Comparison of ENCODE assay signal across 34 cellular contexts in genomic region chr12:93256258-93256969, GRCh38.
DNase-seq lines count a peak whose midpoint lies in the region; ATAC-seq and TF ChIP-seq lines count a peak whose summit lies in the region.
"Had no signal": no experiment of that assay in that cellular context is flagged by ENCODE, and none has a peak within 500 bp of the region (broad histone marks: within the 10 kb centered on the region; RNA-seq: fewer than 3 reads in every experiment).

No MANE protein-coding gene starts in this region.

- H3K27me3 Mint-ChIP-seq in T-helper 17 cell, result no peaks in the 10 kb centered on the region
- H3K27me3 Mint-ChIP-seq: activated T-helper 17 cell treated with anti-CD3 and anti-CD28 coated beads, Interleukin-2, amount 50 U/mL, for 72 hours; central memory CD8-positive, alpha-beta T cell had no signal

- no peak for DNase-seq in heart right ventricle
- no peak for DNase-seq in Right ventricle myocardium inferior (ENCODE audit: missing footprints)
- DNase-seq in dermis microvascular lymphatic vessel endothelial cell (ENCODE audit: low read depth in 2 of 2), result peak; percentile 15 to 29
- peak; percentile 16 for DNase-seq in left kidney (ENCODE audit: low read depth, low spot score)
- no peak for DNase-seq in tibial artery
- DNase-seq in T-helper 17 cell, result no peak
- no peak for DNase-seq in ureter (ENCODE audit: low spot score)
- DNase-seq: activated CD4-positive, alpha-beta memory T cell treated with anti-CD3 and anti-CD28 coated beads, Interleukin-2, amount 10 ng/mL, durations not matched to agents 7 days and 5 days; activated CD4-positive, CD25-positive, alpha-beta regulatory T cell treated with anti-CD3 and anti-CD28 coated beads, Interleukin-2, amount 50 U/mL, for 72 hours; activated CD8-positive, alpha-beta memory T cell treated with anti-CD3 and anti-CD28 coated beads, Interleukin-2, amount 50 U/mL, for 48 hours; AML-193; CD4-positive, alpha-beta memory T cell; DMS 273 treated with DMSO at 0.1 percent for 48 hours; dorsolateral prefrontal cortex; HCEC 1CT; KG1; kidney glomerular epithelial cell; mesendoderm; MG63; NCI-H1105 treated with DMSO at 0.1 percent for 48 hours; NCI-H2081; NCI-H2227 treated with DMSO at 0.1 percent for 48 hours; NCI-H748 treated with DMSO at 0.1 percent for 48 hours; nucleus accumbens; stimulated activated CD8-positive, alpha-beta memory T cell treated with anti-CD3 and anti-CD28 coated beads, Interleukin-4, amount 100 ng/mL, for 48 hours; stomach had no signal

- H3K36me3 Mint-ChIP-seq in T-helper 17 cell (ENCODE audit: low read depth), result no peaks in the 10 kb centered on the region
- H3K36me3 Mint-ChIP-seq: CD4-positive, alpha-beta memory T cell had no signal

- TF ChIP-seq CTCF in heart right ventricle (IDR thresholded peaks at IDR 0.05) (no peak), tibial artery (IDR thresholded peaks at IDR 0.05) (no peak)

- H3K36me3 ChIP-seq in heart right ventricle, result no peaks in the 10 kb centered on the region
- peaks cover 0 to 5% (median 0%) of the 10 kb centered on the region in 3 donors for H3K36me3 ChIP-seq in tibial artery
- H3K36me3 ChIP-seq: MG63, stomach, tibial nerve had no signal

- peak overlapping the region in 7 of 10 donors; percentile 11 to 75 (median 38) for H3K27ac ChIP-seq in heart right ventricle
- peak overlapping the region; percentile 6 to 39 for H3K27ac ChIP-seq in tibial artery
- H3K27ac ChIP-seq: SK-N-MC, skin epidermis, stomach had no signal

- no peak overlapping the region for H3K27ac Mint-ChIP-seq in T-helper 17 cell
- H3K27ac Mint-ChIP-seq: activated CD4-positive, alpha-beta memory T cell treated with anti-CD3 and anti-CD28 coated beads, Interleukin-2, amount 10 ng/mL, durations not matched to agents 7 days and 5 days; activated naive CD4-positive, alpha-beta T cell treated with anti-CD3 and anti-CD28 coated beads, Interleukin-2, amount 50 U/mL, for 72 hours; activated T-helper 17 cell treated with anti-CD3 and anti-CD28 coated beads, Interleukin-2, amount 50 U/mL, for 72 hours; CD4-positive, alpha-beta memory T cell; T-helper 1 cell treated with Interleukin-12 subunit alpha and Interleukin-12 subunit beta and Interleukin-4 antibody, amounts not matched to agents 30 μg/mL and 1 μg/mL, for 36 hours had no signal

- 37 to 46% methylated on average over 2 of the region's 2 CpGs for WGBS in heart right ventricle, 2 donors

- H3K4me3 ChIP-seq in heart right ventricle (no peak overlapping the region), tibial artery (no peak overlapping the region)
- H3K4me3 ChIP-seq: dorsolateral prefrontal cortex, MG63, SK-N-MC, skin epidermis, stomach, tibial nerve had no signal

- H3K27me3 ChIP-seq in heart right ventricle (no peaks in the 10 kb centered on the region), tibial artery (no peaks in the 10 kb centered on the region)
- H3K27me3 ChIP-seq: dorsolateral prefrontal cortex, MG63, stomach, tibial nerve had no signal

- intact Hi-C loops in heart right ventricle (cut with DNase I) (no loop called here), Right ventricle myocardium inferior (cut with DNase I) (no loop called here), tibial artery (cut with DNase I; ENCODE audit: low total_unique reads) (no loop called here)

- ATAC-seq in heart right ventricle (peak in 4 of 8 donors; percentile 55 to 77 (median 70)), Right ventricle myocardium inferior (no peak), T-helper 17 cell (no peak), esophagus mucosa (no peak)
- ATAC-seq: activated naive CD4-positive, alpha-beta T cell treated with anti-CD3 and anti-CD28 coated beads, Interleukin-2, amount 50 U/mL, for 72 hours; activated T-helper 17 cell treated with anti-CD3 and anti-CD28 coated beads, Interleukin-2, amount 50 U/mL, for 72 hours had no signal

- H3K9me3 ChIP-seq in heart right ventricle, result peaks cover 0 to 23% (median 16%) of the 10 kb centered on the region in 11 donors
- H3K9me3 ChIP-seq in tibial artery, result peaks cover 0 to 7% (median 4%) of the 10 kb centered on the region in 3 donors
- peaks cover 4% of the 10 kb centered on the region for H3K9me3 ChIP-seq in T-helper 17 cell (ENCODE audit: control insufficient read depth, low read length, poor library complexity, severe bottlenecking)

- no peak overlapping the region for H3K4me3 Mint-ChIP-seq in T-helper 17 cell
- H3K4me3 Mint-ChIP-seq: activated CD4-positive, alpha-beta memory T cell treated with anti-CD3 and anti-CD28 coated beads, Interleukin-2, amount 10 ng/mL, durations not matched to agents 7 days and 5 days; activated T-helper 17 cell treated with anti-CD3 and anti-CD28 coated beads, Interleukin-2, amount 50 U/mL, for 72 hours; CD4-positive, alpha-beta memory T cell; central memory CD8-positive, alpha-beta T cell; T-helper 1 cell treated with Interleukin-12 subunit alpha and Interleukin-12 subunit beta and Interleukin-4 antibody, amounts not matched to agents 30 μg/mL and 1 μg/mL, for 36 hours had no signal

- H3K4me1 ChIP-seq in heart right ventricle, result peaks cover 0 to 18% (median 8%) of the 10 kb centered on the region in 9 donors
- H3K4me1 ChIP-seq in tibial artery, result peaks cover 0 to 25% (median 7%) of the 10 kb centered on the region in 4 donors
- H3K4me1 ChIP-seq: stomach had no signal

- H3K4me1 Mint-ChIP-seq in T-helper 17 cell, result no peaks in the 10 kb centered on the region
- H3K4me1 Mint-ChIP-seq: activated CD4-positive, alpha-beta memory T cell treated with anti-CD3 and anti-CD28 coated beads, Interleukin-2, amount 10 ng/mL, durations not matched to agents 7 days and 5 days; activated T-helper 17 cell treated with anti-CD3 and anti-CD28 coated beads, Interleukin-2, amount 50 U/mL, for 72 hours; CD4-positive, alpha-beta memory T cell; central memory CD8-positive, alpha-beta T cell had no signal

Comparison
In these comparisons a context has a peak if more than half of its experiments do, and no peak if none do; other contexts are left out.
1. DNase-seq: peak in dermis microvascular lymphatic vessel endothelial cell (2 of 2) and left kidney (single experiment); none in heart right ventricle (0 of 2), Right ventricle myocardium inferior (single experiment), tibial artery (0 of 2), T-helper 17 cell (0 of 3) and ureter (single experiment).